In genomic region chr11:85089654-85090053, GRCh38 we compare ENCODE assay signal across 28 cellular contexts.
DNase-seq lines count a peak whose midpoint lies in the region; ATAC-seq and TF ChIP-seq lines count a peak whose summit lies in the region.
"Had no signal": no experiment of that assay in that cellular context is flagged by ENCODE, and none has a peak within 500 bp of the region (broad histone marks: within the 10 kb centered on the region; RNA-seq: fewer than 3 reads in every experiment).

No MANE protein-coding gene starts in this region.

- no peak for DNase-seq in activated B cell treated with CpG ODN at 0.5 μM for 24 hours
- no peak for DNase-seq in suprapubic skin (ENCODE audit: low spot score in 2 of 2)
- no peak for DNase-seq in GM19240 (ENCODE audit: insufficient read length, low spot score)
- no peak for DNase-seq in iPS-NIHi7 (ENCODE audit: extremely low spot score)
- no peak for DNase-seq in stimulated activated naive CD8-positive, alpha-beta T cell treated with anti-CD3 and anti-CD28 coated beads, Interleukin-15, amount 100 ng/mL, for 72 hours
- DNase-seq: activated CD4-positive, CD25-positive, alpha-beta regulatory T cell treated with anti-CD3 and anti-CD28 coated beads, Interleukin-2, amount 50 U/mL, for 72 hours; activated CD8-positive, alpha-beta T cell treated with anti-CD3 and anti-CD28 coated beads for 36 hours; activated effector memory CD4-positive, alpha-beta T cell treated with Interleukin-2 at 50 U/mL for 16 hours; activated T-cell treated with anti-CD3 and anti-CD28 coated beads for 4 hours; BE2C; CD8-positive, alpha-beta memory T cell; effector memory CD8-positive, alpha-beta T cell; erythroblast; HCEC 1CT; KBM-7; kidney; midbrain; NCI-H1417; NCI-H2081; NCI-H345; NCI-H774 had no signal

- peaks cover 44% of the 10 kb centered on the region for H3K4me1 Mint-ChIP-seq in activated B cell treated with CpG ODN at 0.5 μM for 24 hours
- no peaks in the 10 kb centered on the region for H3K4me1 Mint-ChIP-seq in stimulated activated naive CD8-positive, alpha-beta T cell treated with anti-CD3 and anti-CD28 coated beads, Interleukin-15, amount 100 ng/mL, for 72 hours
- H3K4me1 Mint-ChIP-seq: CD8-positive, alpha-beta memory T cell had no signal

- no peak overlapping the region for H3K27ac ChIP-seq in suprapubic skin
- H3K27ac ChIP-seq: coronary artery, RWPE1, tibial nerve had no signal

- ATAC-seq in GM18505 (IDR thresholded peaks at IDR 0.05; ENCODE audit: unreplicated experiment) (peak; percentile 48), GM19468 (IDR thresholded peaks at IDR 0.05; ENCODE audit: extremely low read depth, unreplicated experiment) (peak; percentile 38), HG02840 (IDR thresholded peaks at IDR 0.05; ENCODE audit: low FRiP score, unreplicated experiment) (peak; percentile 64), activated B cell treated with CpG ODN at 0.5 μM for 24 hours (ENCODE audit: low read depth) (peak; percentile 50)
- no peak for ATAC-seq in stimulated activated naive CD8-positive, alpha-beta T cell treated with anti-CD3 and anti-CD28 coated beads, Interleukin-15, amount 100 ng/mL, for 72 hours
- ATAC-seq: activated CD8-positive, alpha-beta T cell treated with anti-CD3 and anti-CD28 coated beads for 36 hours; effector memory CD8-positive, alpha-beta T cell; natural killer cell treated with Interleukin-12 subunit alpha and Interleukin-12 subunit beta and Interleukin-15 and Interleukin-18, amount 100 ng/mL, for 72 hours had no signal

- peaks cover 24% of the 10 kb centered on the region for H3K9me3 Mint-ChIP-seq in activated B cell treated with CpG ODN at 0.5 μM for 24 hours
- peaks cover 21 to 31% of the 10 kb centered on the region in 2 donors for H3K9me3 Mint-ChIP-seq in stimulated activated naive CD8-positive, alpha-beta T cell treated with anti-CD3 and anti-CD28 coated beads, Interleukin-15, amount 100 ng/mL, for 72 hours

- intact Hi-C loops in activated B cell treated with CpG ODN at 0.5 μM for 24 hours (cut with micrococcal nuclease), result no loop called here

- CTCF ChIA-PET in activated B cell treated with CpG ODN at 0.5 μM for 24 hours (lab: Charles Lee), result no interaction called here

- H3K4me3 ChIP-seq in suprapubic skin, result no peak overlapping the region
- H3K4me3 ChIP-seq: coronary artery, tibial nerve had no signal

- H3K27me3 ChIP-seq in suprapubic skin, result no peaks in the 10 kb centered on the region
- H3K27me3 ChIP-seq: BE2C, tibial nerve had no signal

- POLR2A ChIA-PET in activated B cell treated with CpG ODN at 0.5 μM for 24 hours (lab: Charles Lee), result interaction anchor here (0.6 kb wide), 1 partner anchor 55 kb away, joined by 8 read pairs; no protein-coding TSS in a partner anchor

- H3K27ac Mint-ChIP-seq in activated B cell treated with CpG ODN at 0.5 μM for 24 hours, result peak overlapping the region; percentile 64
- no peak overlapping the region for H3K27ac Mint-ChIP-seq in stimulated activated naive CD8-positive, alpha-beta T cell treated with anti-CD3 and anti-CD28 coated beads, Interleukin-15, amount 100 ng/mL, for 72 hours
- H3K27ac Mint-ChIP-seq: activated CD8-positive, alpha-beta T cell treated with anti-CD3 and anti-CD28 coated beads for 36 hours; CD8-positive, alpha-beta memory T cell; effector memory CD8-positive, alpha-beta T cell; natural killer cell treated with Interleukin-12 subunit alpha and Interleukin-12 subunit beta and Interleukin-15 and Interleukin-18, amount 100 ng/mL, for 72 hours had no signal

- H3K27me3 Mint-ChIP-seq in activated B cell treated with CpG ODN at 0.5 μM for 24 hours, result no peaks in the 10 kb centered on the region
- H3K27me3 Mint-ChIP-seq in stimulated activated naive CD8-positive, alpha-beta T cell treated with anti-CD3 and anti-CD28 coated beads, Interleukin-15, amount 100 ng/mL, for 72 hours, result no peaks in the 10 kb centered on the region
- H3K27me3 Mint-ChIP-seq: activated CD8-positive, alpha-beta T cell treated with anti-CD3 and anti-CD28 coated beads for 36 hours; CD8-positive, alpha-beta memory T cell; effector memory CD8-positive, alpha-beta T cell; natural killer cell treated with Interleukin-12 subunit alpha and Interleukin-12 subunit beta and Interleukin-15 and Interleukin-18, amount 100 ng/mL, for 72 hours had no signal

- WGBS in suprapubic skin, result 96% methylated on average over 1 of the region's 1 CpG

- TF ChIP-seq EP300 in suprapubic skin (IDR thresholded peaks at IDR 0.05), result no peak

- TF ChIP-seq CTCF in activated B cell treated with CpG ODN at 0.5 μM for 24 hours (IDR thresholded peaks at IDR 0.05), result no peak
- TF ChIP-seq CTCF in suprapubic skin (IDR thresholded peaks at IDR 0.05), result no peak

- no peaks in the 10 kb centered on the region for H3K4me1 ChIP-seq in suprapubic skin
- H3K4me1 ChIP-seq: BE2C, tibial nerve had no signal

- H3K4me3 Mint-ChIP-seq in activated B cell treated with CpG ODN at 0.5 μM for 24 hours, result peak overlapping the region; percentile 36
- H3K4me3 Mint-ChIP-seq in stimulated activated naive CD8-positive, alpha-beta T cell treated with anti-CD3 and anti-CD28 coated beads, Interleukin-15, amount 100 ng/mL, for 72 hours, result no peak overlapping the region
- H3K4me3 Mint-ChIP-seq: activated CD8-positive, alpha-beta T cell treated with anti-CD3 and anti-CD28 coated beads for 36 hours; CD8-positive, alpha-beta memory T cell; effector memory CD8-positive, alpha-beta T cell; natural killer cell treated with Interleukin-12 subunit alpha and Interleukin-12 subunit beta and Interleukin-15 and Interleukin-18, amount 100 ng/mL, for 72 hours had no signal

- no peaks in the 10 kb centered on the region for H3K36me3 Mint-ChIP-seq in activated B cell treated with CpG ODN at 0.5 μM for 24 hours (ENCODE audit: low read depth)
- H3K36me3 Mint-ChIP-seq: CD8-positive, alpha-beta memory T cell; natural killer cell treated with Interleukin-12 subunit alpha and Interleukin-12 subunit beta and Interleukin-15 and Interleukin-18, amount 100 ng/mL, for 72 hours had no signal

- no peaks in the 10 kb centered on the region for H3K9me3 ChIP-seq in suprapubic skin
- H3K9me3 ChIP-seq: BE2C had no signal

- no peak for TF ChIP-seq POLR2A in GM18505 (IDR thresholded peaks at IDR 0.05; ENCODE audit: borderline replicate concordance, extremely low read depth, insufficient read depth, insufficient read length)
- no peak for TF ChIP-seq POLR2A in suprapubic skin (IDR thresholded peaks at IDR 0.05)

- no peaks in the 10 kb centered on the region for H3K36me3 ChIP-seq in suprapubic skin
- H3K36me3 ChIP-seq: BE2C, tibial nerve had no signal
